9 cellular contexts compared by ENCODE assay signal in the genomic region with DNA sequence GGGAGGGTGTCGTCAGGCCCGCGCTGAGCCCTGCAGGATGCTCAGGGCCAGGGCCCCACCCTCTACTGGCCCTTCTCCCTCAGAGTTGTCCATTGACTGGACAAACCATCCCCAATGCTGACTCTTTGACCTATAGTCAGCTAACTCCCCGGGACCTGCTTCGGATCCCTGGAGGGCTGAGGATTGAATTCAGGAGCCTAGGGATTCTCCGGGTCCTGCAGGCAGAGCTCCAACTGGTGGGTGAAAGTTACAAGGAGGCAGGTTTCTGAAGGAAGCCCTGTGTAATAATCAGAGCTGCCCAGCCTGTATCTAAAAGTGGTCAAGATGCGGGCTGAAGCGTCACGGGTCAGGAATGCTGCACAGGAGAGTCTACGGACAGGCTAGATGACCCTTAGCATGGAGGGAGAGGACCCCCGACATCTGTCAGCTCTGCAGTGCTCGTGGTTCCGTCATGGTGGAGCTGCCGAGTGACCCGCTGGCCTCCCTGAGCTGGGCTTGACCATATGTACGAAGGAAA. TPM values are rescaled to one million over a fixed set of nuclear protein-coding genes. Genes with fewer than 3 reads are reported as not detected.
DNase-seq lines count a peak whose midpoint lies in the region; FAIRE-seq and TF ChIP-seq lines count a peak whose summit lies in the region.
"Had no signal": no experiment of that assay in that cellular context is flagged by ENCODE, and none has a peak within 500 bp of the region (broad histone marks: within the 10 kb centered on the region; RNA-seq: fewer than 3 reads in every experiment).

No MANE protein-coding gene starts in this region.

- H3K9ac ChIP-seq in BLaER1 treated with 17β-estradiol and CSF1 and Interleukin-3, amounts not matched to agents 10 nM and 100 nM = peak overlapping the region; percentile 79 to 88 (median 83)

- peaks cover 29% of the 10 kb centered on the region for H3K79me2 ChIP-seq in osteoblast (ENCODE audit: insufficient read depth, low read length)

- peak overlapping the region; percentile 71 for H2AFZ ChIP-seq in osteoblast (ENCODE audit: low read length)

- H3K4me1 ChIP-seq in BLaER1 treated with 17β-estradiol and CSF1 and Interleukin-3, amounts not matched to agents 10 nM and 100 nM = peaks cover 51 to 73% (median 64%) of the 10 kb centered on the region in 10 experiments
- peaks cover 30% of the 10 kb centered on the region for H3K4me1 ChIP-seq in effector memory CD4-positive, alpha-beta T cell (ENCODE audit: control insufficient read depth, insufficient read depth, low read length, poor library complexity, severe bottlenecking)
- peaks cover 38% of the 10 kb centered on the region for H3K4me1 ChIP-seq in osteoblast (ENCODE audit: insufficient read depth, low read length)

- H3K36me3 ChIP-seq in BLaER1 treated with 17β-estradiol and CSF1 and Interleukin-3, amounts not matched to agents 10 nM and 100 nM = peaks cover 19 to 30% (median 23%) of the 10 kb centered on the region in 11 experiments
- H3K36me3 ChIP-seq in KOPT-K1 (ENCODE audit: insufficient read depth, low read length) (peaks cover 26% of the 10 kb centered on the region), osteoblast (ENCODE audit: insufficient read depth, low read length) (peaks cover 16% of the 10 kb centered on the region)
- peaks cover 10% of the 10 kb centered on the region for H3K36me3 ChIP-seq in effector memory CD4-positive, alpha-beta T cell (ENCODE audit: control insufficient read depth, insufficient read depth, low read length)

- peak overlapping the region; percentile 93 to 100 (median 97) for H3K4me2 ChIP-seq in BLaER1 treated with 17β-estradiol and CSF1 and Interleukin-3, amounts not matched to agents 10 nM and 100 nM
- H3K4me2 ChIP-seq in osteoblast (ENCODE audit: insufficient read depth, low read length) = peak overlapping the region; percentile 95

- no peak for DNase-seq in effector memory CD4-positive, alpha-beta T cell
- peak; percentile 89 for DNase-seq in osteoblast (ENCODE audit: insufficient read length, low spot score, missing footprints)
- DNase-seq in activated CD4-positive, CD25-positive, alpha-beta regulatory T cell treated with anti-CD3 and anti-CD28 coated beads, Interleukin-2, amount 50 U/mL, for 72 hours = no peak
- no peak for DNase-seq in NCI-H748 (lab: John Stamatoyannopoulos, UW; ENCODE audit: unreplicated experiment)
- DNase-seq in GM19239 (ENCODE audit: insufficient read length, low spot score) = no peak
- DNase-seq in HK-2 (ENCODE audit: unreplicated experiment) = no peak

- H3K27ac ChIP-seq in BLaER1 treated with 17β-estradiol and CSF1 and Interleukin-3, amounts not matched to agents 10 nM and 100 nM = peak overlapping the region; percentile 33 to 84 (median 76); a peak in 21 of 22 replicates
- peak overlapping the region; percentile 73 for H3K27ac ChIP-seq in KOPT-K1 (ENCODE audit: low read depth, low read length, poor library complexity, severe bottlenecking)
- peak overlapping the region; percentile 61 for H3K27ac ChIP-seq in effector memory CD4-positive, alpha-beta T cell (ENCODE audit: insufficient read depth, low read length, poor library complexity, severe bottlenecking)
- peak overlapping the region; percentile 82 for H3K27ac ChIP-seq in osteoblast (ENCODE audit: low read depth, low read length)

- no peak for FAIRE-seq in GM19239 (lab: Jason Lieb, UNC)

- no peak for TF ChIP-seq CTCF in osteoblast (IDR thresholded peaks at IDR 0.05; ENCODE audit: extremely low read depth, low read depth, low read length)

- no peaks in the 10 kb centered on the region for H3K9me3 ChIP-seq in BLaER1 treated with 17β-estradiol and CSF1 and Interleukin-3, amounts not matched to agents 10 nM and 100 nM (replicated peaks in 1 of 11)
- H3K9me3 ChIP-seq in KOPT-K1 (ENCODE audit: insufficient read depth, low read length, poor library complexity, severe bottlenecking) (no peaks in the 10 kb centered on the region), osteoblast (ENCODE audit: low read depth, low read length) (no peaks in the 10 kb centered on the region)
- H3K9me3 ChIP-seq in effector memory CD4-positive, alpha-beta T cell (ENCODE audit: control insufficient read depth, low read length) = no peaks in the 10 kb centered on the region

- H3K27me3 ChIP-seq in BLaER1 treated with 17β-estradiol and CSF1 and Interleukin-3, amounts not matched to agents 10 nM and 100 nM = no peaks in the 10 kb centered on the region
- H3K27me3 ChIP-seq in effector memory CD4-positive, alpha-beta T cell (replicated peaks; ENCODE audit: control insufficient read depth, insufficient read depth, low read length, poor library complexity, severe bottlenecking) = no peaks in the 10 kb centered on the region
- H3K27me3 ChIP-seq in osteoblast (ENCODE audit: insufficient read depth, low read length) = no peaks in the 10 kb centered on the region

- H4K20me1 ChIP-seq in BLaER1 treated with 17β-estradiol and CSF1 and Interleukin-3, amounts not matched to agents 10 nM and 100 nM = peaks cover 3 to 31% (median 27%) of the 10 kb centered on the region in 11 experiments; a peak in 19 of 22 replicates
- peaks cover 7% of the 10 kb centered on the region for H4K20me1 ChIP-seq in osteoblast (ENCODE audit: insufficient read depth, low read length)

- peak overlapping the region; percentile 73 to 94 (median 82) for H3K4me3 ChIP-seq in BLaER1 treated with 17β-estradiol and CSF1 and Interleukin-3, amounts not matched to agents 10 nM and 100 nM
- H3K4me3 ChIP-seq in effector memory CD4-positive, alpha-beta T cell (ENCODE audit: insufficient read depth, low read depth, low read length, poor library complexity, severe bottlenecking) = peak overlapping the region; percentile 94
- peak overlapping the region; percentile 89 for H3K4me3 ChIP-seq in osteoblast (ENCODE audit: insufficient read depth, low read length)

RNA-seq across cellular contexts. Expression of a gene that starts 0.6 kb away (rescaled TPM):
- total RNA-seq in osteoblast = 54.6 and 56.3 TPM in 2 replicates

RNA-seq across cellular contexts. Expression of a gene that starts 5.9 kb away (rescaled TPM):
- not detected in 2 replicates for total RNA-seq in osteoblast
- total RNA-seq: activated CD8-positive, alpha-beta memory T cell treated with anti-CD3 and anti-CD28 coated beads for 36 hours had no signal

RNA-seq across cellular contexts. Expression of a gene that starts 26.3 kb away (rescaled TPM):
- total RNA-seq in osteoblast = not detected in 2 replicates

RNA-seq across cellular contexts. Expression of a gene that starts 40.7 kb away (rescaled TPM):
- under 0.01 TPM in 1 of 2 replicates, not detected in the other for total RNA-seq in osteoblast

RNA-seq across cellular contexts. Expression of a gene that starts 56.3 kb away (rescaled TPM):
- 18.8 and 19.2 TPM in 2 replicates for total RNA-seq in osteoblast
